ENCODE assay signal across 8 cellular contexts in genomic region chr1:31789259-31790065, GRCh38. TPM values are rescaled to one million over a fixed set of nuclear protein-coding genes. Genes with fewer than 3 reads are reported as not detected.
DNase-seq lines count a peak whose midpoint lies in the region; ATAC-seq, FAIRE-seq and TF ChIP-seq lines count a peak whose summit lies in the region.

No MANE protein-coding gene starts in this region.

- H3K4me1 Mint-ChIP-seq in WTC11: peaks cover 11% of the 10 kb centered on the region

- H3K9ac ChIP-seq in smooth muscle cell (ENCODE audit: low read depth): peak overlapping the region; percentile 80

- H3F3A ChIP-seq in smooth muscle cell (ENCODE audit: low read depth): peaks cover 11% of the 10 kb centered on the region

- WGBS in smooth muscle cell (ENCODE audit: low lambda C conversion rate): 23% methylated on average over 23 of the region's 26 CpGs

- no peaks in the 10 kb centered on the region for H3K27me3 Mint-ChIP-seq in WTC11 (ENCODE audit: low read depth)

- DNase-seq in GM10266 (ENCODE audit: extremely low spot score) (peak; percentile 93), NCI-H2171 (lab: John Stamatoyannopoulos, UW) (peak; percentile 74), WTC11 (ENCODE audit: low spot score) (peak; percentile 100), bronchial epithelial cell (ENCODE audit: low read depth) (peak; percentile 72), inferior parietal cortex (ENCODE audit: extremely low spot score) (peak; percentile 87), smooth muscle cell (lab: John Stamatoyannopoulos, UW; ENCODE audit: unreplicated experiment) (peak; percentile 91), OCI-M2 (lab: John Stamatoyannopoulos, UW; ENCODE audit: unreplicated experiment) (no peak)

- H3K4me3 ChIP-seq in bronchial epithelial cell (ENCODE audit: low read depth, low read length) (peak overlapping the region; percentile 78), smooth muscle cell (peak overlapping the region; percentile 65)

- TF ChIP-seq CTCF in GM10266 (IDR thresholded peaks at IDR 0.05; ENCODE audit: control insufficient read depth, insufficient read depth, low read depth, missing control alignments) (peak; percentile 99), WTC11 (IDR thresholded peaks at IDR 0.05) (peak; percentile 70), bronchial epithelial cell (IDR thresholded peaks at IDR 0.05; ENCODE audit: insufficient read depth, low read length, severe bottlenecking) (peak; percentile 92), smooth muscle cell (IDR thresholded peaks at IDR 0.05; ENCODE audit: borderline replicate concordance, insufficient read depth, poor library complexity, severe bottlenecking) (peak; percentile 95)

- H3K9me3 Mint-ChIP-seq in WTC11: no peaks in the 10 kb centered on the region

- H3K27ac ChIP-seq in smooth muscle cell (ENCODE audit: low read depth): peak overlapping the region; percentile 83

- peaks cover 2% of the 10 kb centered on the region for H4K20me1 ChIP-seq in smooth muscle cell (ENCODE audit: low read depth)

- peaks cover 6% of the 10 kb centered on the region for H3K4me1 ChIP-seq in smooth muscle cell (ENCODE audit: low read depth)

- peak overlapping the region; percentile 86 for H3K4me2 ChIP-seq in smooth muscle cell

- no peaks in the 10 kb centered on the region for H3K79me2 ChIP-seq in smooth muscle cell (ENCODE audit: low read depth)

- no peak overlapping the region for H3K27ac Mint-ChIP-seq in WTC11

- POLR2A ChIA-PET in WTC11 (lab: Charles Lee): interaction anchor here (0.7 to 1.5 kb wide), 7 partner anchors 11 to 390 kb away, joined by 3 to 13 read pairs (median 5); partner anchors contain the start of gene TXLNA

- H3K4me3 Mint-ChIP-seq in WTC11: peak overlapping the region; percentile 83

- no peaks in the 10 kb centered on the region for H3K36me3 Mint-ChIP-seq in WTC11

- no peaks in the 10 kb centered on the region for H3K36me3 ChIP-seq in bronchial epithelial cell (ENCODE audit: control insufficient read depth, insufficient read depth, low read length)
- no peaks in the 10 kb centered on the region for H3K36me3 ChIP-seq in smooth muscle cell (ENCODE audit: low read depth)

- peak; percentile 55 for FAIRE-seq in bronchial epithelial cell (lab: Jason Lieb, UNC)

- CTCF ChIA-PET in WTC11 (lab: Charles Lee): interaction anchor here (0.5 to 4.7 kb wide), 89 partner anchors 10 to 485 kb away, joined by 3 to 282 read pairs (median 5); partner anchors contain the start of genes ADGRB2, CCDC28B, COL16A1 and PEF1

- H3K9me3 ChIP-seq in smooth muscle cell (replicated peaks; ENCODE audit: low read depth): no peaks in the 10 kb centered on the region

- ATAC-seq in HG03064 (IDR thresholded peaks at IDR 0.05; ENCODE audit: low read depth, unreplicated experiment): peak; percentile 53
- peak; percentile 82 for ATAC-seq in WTC11

- H3K27me3 ChIP-seq in bronchial epithelial cell (ENCODE audit: control insufficient read depth, insufficient read depth, low read length): no peaks in the 10 kb centered on the region
- H3K27me3 ChIP-seq in smooth muscle cell (ENCODE audit: low read depth): no peaks in the 10 kb centered on the region

- no peak overlapping the region for H2AFZ ChIP-seq in smooth muscle cell (ENCODE audit: low read depth)

TF ChIP-seq in WTC11, 78 proteins besides CTCF, POLR2A, EP300 and RAD21 (continues in another document):
- 0 out of 2 replicates have a peak, but pooled peaks have one; percentile 69 for TF ChIP-seq HMGXB4 (CRISPR knock-in tag; IDR thresholded peaks at IDR 0.05)
- no peak for TF ChIP-seq EMX1 (CRISPR knock-in tag; IDR thresholded peaks at IDR 0.05)
- no peak for TF ChIP-seq ZNF512 (CRISPR knock-in tag; IDR thresholded peaks at IDR 0.05; ENCODE audit: borderline replicate concordance)
- TF ChIP-seq TCF7 (CRISPR knock-in tag; IDR thresholded peaks at IDR 0.05; ENCODE audit: low read depth): no peak
- no peak for TF ChIP-seq OVOL2 (CRISPR knock-in tag; IDR thresholded peaks at IDR 0.05; ENCODE audit: borderline replicate concordance)
- no peak for TF ChIP-seq ERG (CRISPR knock-in tag; IDR thresholded peaks at IDR 0.05)
- 0 out of 2 replicates have a peak, but pooled peaks have one; percentile 63 for TF ChIP-seq ZNF281 (CRISPR knock-in tag; IDR thresholded peaks at IDR 0.05)
- TF ChIP-seq FOXP4 (CRISPR knock-in tag; IDR thresholded peaks at IDR 0.05): no peak
- no peak for TF ChIP-seq MAX (CRISPR knock-in tag; IDR thresholded peaks at IDR 0.05)
- TF ChIP-seq SMAD3 (CRISPR knock-in tag; IDR thresholded peaks at IDR 0.05; ENCODE audit: borderline replicate concordance): no peak

RNA-seq across cellular contexts. Expression of gene ADGRB2, which starts 25.3 kb away (rescaled TPM):
- total RNA-seq in WTC11 (2021): 29.6 to 39.3 TPM (median 30.1 TPM) in 3 replicates
- 0.53 and 0.64 TPM in 2 replicates for total RNA-seq in bronchial epithelial cell
- total RNA-seq in smooth muscle cell: 8.8 and 10.6 TPM in 2 replicates
- 7.5 and 9.4 TPM in 2 replicates for polyA plus RNA-seq in smooth muscle cell

RNA-seq across cellular contexts. Expression of gene SPOCD1, which starts 26.4 kb away (rescaled TPM):
- 3.0 to 4.9 TPM (median 3.7 TPM) in 3 replicates for total RNA-seq in WTC11 (2021)
- total RNA-seq in bronchial epithelial cell: 1.1 and 4.9 TPM in 2 replicates
- total RNA-seq in smooth muscle cell: 39.5 and 43.8 TPM in 2 replicates
- 45.3 and 46.1 TPM in 2 replicates for polyA plus RNA-seq in smooth muscle cell
